Comparison of ENCODE assay signal across 1 cellular context in the genomic region with DNA sequence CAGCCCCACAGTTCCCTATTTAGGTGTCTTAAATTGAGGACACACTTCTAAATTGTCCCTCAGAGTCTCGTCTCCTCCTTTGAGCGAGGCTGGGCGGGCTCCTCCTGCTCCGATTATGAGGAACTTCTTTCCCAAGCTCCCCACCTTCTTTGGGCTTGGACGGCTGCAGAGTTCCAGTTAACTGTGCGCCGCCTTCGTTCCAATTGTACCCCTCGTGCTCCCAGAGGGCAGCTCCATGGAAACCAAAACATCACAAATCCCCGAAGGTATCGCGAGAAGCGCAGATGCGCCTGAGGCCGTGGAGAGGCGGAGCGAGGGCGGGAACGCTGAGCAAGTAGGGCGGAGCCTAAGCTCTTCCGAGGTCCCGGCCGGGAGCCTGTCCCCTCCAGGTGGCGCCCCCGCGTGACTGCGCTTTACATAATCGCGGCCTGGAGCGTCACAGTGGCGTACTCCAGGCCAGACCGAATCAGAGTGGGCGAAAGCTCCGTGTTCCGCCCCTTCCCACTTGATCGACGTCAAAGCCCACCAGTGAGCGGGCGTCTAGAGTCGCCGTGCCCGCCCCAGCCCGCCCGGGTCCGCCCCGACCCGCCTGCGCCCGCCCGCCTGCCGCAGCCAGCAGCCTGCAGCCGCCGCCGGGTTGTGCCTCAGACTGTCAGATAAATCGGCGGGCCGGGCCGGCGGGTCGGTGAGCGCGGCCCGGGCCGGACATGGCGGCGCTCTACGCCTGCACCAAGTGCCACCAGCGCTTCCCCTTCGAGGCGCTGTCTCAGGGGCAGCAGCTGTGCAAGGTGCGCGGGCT.
TF ChIP-seq lines count a peak whose summit lies in the region.

Gene FAM76A, plus strand, starts transcription at position 588 of the 799 bp plus-strand sequence. Its CDS starts 120 bp downstream, at position 708.

TF ChIP-seq in K562, 482 proteins besides CTCF, POLR2A, EP300 and RAD21 (continued from another document and continues in another):
- TF ChIP-seq, protein P1, sequence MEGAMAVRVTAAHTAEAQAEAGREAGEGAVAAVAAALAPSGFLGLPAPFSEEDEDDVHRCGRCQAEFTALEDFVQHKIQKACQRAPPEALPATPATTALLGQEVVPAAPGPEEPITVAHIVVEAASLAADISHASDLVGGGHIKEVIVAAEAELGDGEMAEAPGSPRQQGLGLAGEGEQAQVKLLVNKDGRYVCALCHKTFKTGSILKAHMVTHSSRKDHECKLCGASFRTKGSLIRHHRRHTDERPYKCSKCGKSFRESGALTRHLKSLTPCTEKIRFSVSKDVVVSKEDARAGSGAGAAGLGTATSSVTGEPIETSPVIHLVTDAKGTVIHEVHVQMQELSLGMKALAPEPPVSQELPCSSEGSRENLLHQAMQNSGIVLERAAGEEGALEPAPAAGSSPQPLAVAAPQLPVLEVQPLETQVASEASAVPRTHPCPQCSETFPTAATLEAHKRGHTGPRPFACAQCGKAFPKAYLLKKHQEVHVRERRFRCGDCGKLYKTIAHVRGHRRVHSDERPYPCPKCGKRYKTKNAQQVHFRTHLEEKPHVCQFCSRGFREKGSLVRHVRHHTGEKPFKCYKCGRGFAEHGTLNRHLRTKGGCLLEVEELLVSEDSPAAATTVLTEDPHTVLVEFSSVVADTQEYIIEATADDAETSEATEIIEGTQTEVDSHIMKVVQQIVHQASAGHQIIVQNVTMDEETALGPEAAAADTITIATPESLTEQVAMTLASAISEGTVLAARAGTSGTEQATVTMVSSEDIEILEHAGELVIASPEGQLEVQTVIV (CRISPR knock-in tag; IDR thresholded peaks at IDR 0.05; ENCODE audit: borderline replicate concordance): no peak
- TF ChIP-seq, protein P2, sequence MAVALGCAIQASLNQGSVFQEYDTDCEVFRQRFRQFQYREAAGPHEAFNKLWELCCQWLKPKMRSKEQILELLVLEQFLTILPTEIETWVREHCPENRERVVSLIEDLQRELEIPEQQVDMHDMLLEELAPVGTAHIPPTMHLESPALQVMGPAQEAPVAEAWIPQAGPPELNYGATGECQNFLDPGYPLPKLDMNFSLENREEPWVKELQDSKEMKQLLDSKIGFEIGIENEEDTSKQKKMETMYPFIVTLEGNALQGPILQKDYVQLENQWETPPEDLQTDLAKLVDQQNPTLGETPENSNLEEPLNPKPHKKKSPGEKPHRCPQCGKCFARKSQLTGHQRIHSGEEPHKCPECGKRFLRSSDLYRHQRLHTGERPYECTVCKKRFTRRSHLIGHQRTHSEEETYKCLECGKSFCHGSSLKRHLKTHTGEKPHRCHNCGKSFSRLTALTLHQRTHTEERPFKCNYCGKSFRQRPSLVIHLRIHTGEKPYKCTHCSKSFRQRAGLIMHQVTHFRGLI (CRISPR knock-in tag; IDR thresholded peaks at IDR 0.05): no peak
- TF ChIP-seq SIRT6 (IDR thresholded peaks at IDR 0.05; ENCODE audit: low read depth, low read length) (no peak), GABPB2 (CRISPR knock-in tag; conservative IDR thresholded peaks at IDR 0.05) (no peak), CBFB (CRISPR knock-in tag; IDR thresholded peaks at IDR 0.05) (no peak), ZKSCAN3 (CRISPR knock-in tag; IDR thresholded peaks at IDR 0.05) (no peak), HMBOX1 (IDR thresholded peaks at IDR 0.05) (peak; percentile 49; the same call in 1 of the 2 replicates), BHLHE40 (IDR thresholded peaks at IDR 0.05; ENCODE audit: low read length) (peak; percentile 87), ZNF143 (CRISPR knock-in tag; IDR thresholded peaks at IDR 0.05) (peak; percentile 46; the same call in 1 of the 2 replicates), TAF7 (tag; IDR thresholded peaks at IDR 0.05) (no peak), ZKSCAN1 (IDR thresholded peaks at IDR 0.05; ENCODE audit: low read depth, low read length) (no peak), ELF4 (CRISPR knock-in tag; IDR thresholded peaks at IDR 0.05) (no peak), HLTF (IDR thresholded peaks at IDR 0.05) (no peak), ZNF75A (CRISPR knock-in tag; IDR thresholded peaks at IDR 0.05) (no peak; the same call in 1 of the 2 replicates), SRSF7 (optimal IDR thresholded peaks at IDR 0.05; ENCODE audit: low read depth, low read length) (no peak), U2AF2 (optimal IDR thresholded peaks at IDR 0.05; ENCODE audit: low read depth, low read length) (no peak), ELK1 (CRISPR knock-in tag; IDR thresholded peaks at IDR 0.05) (no peak), HDAC3 (IDR thresholded peaks at IDR 0.05; ENCODE audit: borderline replicate concordance, partially characterized antibody) (no peak), POLR3A (IDR thresholded peaks at IDR 0.05; ENCODE audit: borderline replicate concordance, extremely low read depth, insufficient read depth, insufficient read length) (no peak), RNF2 (IDR thresholded peaks at IDR 0.05) (peak; percentile 95), RBM17 (IDR thresholded peaks at IDR 0.05; ENCODE audit: borderline replicate concordance, low read depth, low read length) (no peak), SFPQ (IDR thresholded peaks at IDR 0.05; ENCODE audit: low read depth, low read length) (no peak), SLC30A9 (CRISPR knock-in tag; IDR thresholded peaks at IDR 0.05) (no peak), TBL1XR1 (IDR thresholded peaks at IDR 0.05; ENCODE audit: low read length in 2 of 2) (peak in 1 of 2 experiments; percentile 95; a peak in 2 of 4 replicates), ATF3 (IDR thresholded peaks at IDR 0.05) (no peak), ATF3 (CRISPR knock-in tag; conservative IDR thresholded peaks at IDR 0.05) (peak; percentile 21; the same call in 1 of the 2 replicates), NCOA1 (IDR thresholded peaks at IDR 0.05; ENCODE audit: low read depth) (no peak), RB1 (IDR thresholded peaks at IDR 0.05; ENCODE audit: low read depth) (peak; percentile 90), HMG20A (CRISPR knock-in tag; conservative IDR thresholded peaks at IDR 0.05) (no peak), SMARCA4 (IDR thresholded peaks at IDR 0.05) (no peak), PRMT5 (CRISPR knock-in tag; IDR thresholded peaks at IDR 0.05) (no peak), PKNOX1 (IDR thresholded peaks at IDR 0.05) (peak; percentile 99), FOXM1 (IDR thresholded peaks at IDR 0.05; ENCODE audit: low read depth) (no peak), FOXM1 (CRISPR knock-in tag; IDR thresholded peaks at IDR 0.05; ENCODE audit: low read depth) (no peak), NCOA2 (IDR thresholded peaks at IDR 0.05; ENCODE audit: partially characterized antibody in 2 of 2) (no peak)
- TF ChIP-seq, protein P3, sequence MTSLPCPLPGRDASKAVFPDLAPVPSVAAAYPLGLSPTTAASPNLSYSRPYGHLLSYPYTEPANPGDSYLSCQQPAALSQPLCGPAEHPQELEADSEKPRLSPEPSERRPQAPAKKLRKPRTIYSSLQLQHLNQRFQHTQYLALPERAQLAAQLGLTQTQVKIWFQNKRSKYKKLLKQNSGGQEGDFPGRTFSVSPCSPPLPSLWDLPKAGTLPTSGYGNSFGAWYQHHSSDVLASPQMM (CRISPR knock-in tag; IDR thresholded peaks at IDR 0.05): no peak
- TF ChIP-seq, protein P4, sequence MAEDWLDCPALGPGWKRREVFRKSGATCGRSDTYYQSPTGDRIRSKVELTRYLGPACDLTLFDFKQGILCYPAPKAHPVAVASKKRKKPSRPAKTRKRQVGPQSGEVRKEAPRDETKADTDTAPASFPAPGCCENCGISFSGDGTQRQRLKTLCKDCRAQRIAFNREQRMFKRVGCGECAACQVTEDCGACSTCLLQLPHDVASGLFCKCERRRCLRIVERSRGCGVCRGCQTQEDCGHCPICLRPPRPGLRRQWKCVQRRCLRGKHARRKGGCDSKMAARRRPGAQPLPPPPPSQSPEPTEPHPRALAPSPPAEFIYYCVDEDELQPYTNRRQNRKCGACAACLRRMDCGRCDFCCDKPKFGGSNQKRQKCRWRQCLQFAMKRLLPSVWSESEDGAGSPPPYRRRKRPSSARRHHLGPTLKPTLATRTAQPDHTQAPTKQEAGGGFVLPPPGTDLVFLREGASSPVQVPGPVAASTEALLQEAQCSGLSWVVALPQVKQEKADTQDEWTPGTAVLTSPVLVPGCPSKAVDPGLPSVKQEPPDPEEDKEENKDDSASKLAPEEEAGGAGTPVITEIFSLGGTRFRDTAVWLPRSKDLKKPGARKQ (CRISPR knock-in tag; IDR thresholded peaks at IDR 0.05): no peak; the same call in 1 of the 2 replicates
- TF ChIP-seq, protein P5, sequence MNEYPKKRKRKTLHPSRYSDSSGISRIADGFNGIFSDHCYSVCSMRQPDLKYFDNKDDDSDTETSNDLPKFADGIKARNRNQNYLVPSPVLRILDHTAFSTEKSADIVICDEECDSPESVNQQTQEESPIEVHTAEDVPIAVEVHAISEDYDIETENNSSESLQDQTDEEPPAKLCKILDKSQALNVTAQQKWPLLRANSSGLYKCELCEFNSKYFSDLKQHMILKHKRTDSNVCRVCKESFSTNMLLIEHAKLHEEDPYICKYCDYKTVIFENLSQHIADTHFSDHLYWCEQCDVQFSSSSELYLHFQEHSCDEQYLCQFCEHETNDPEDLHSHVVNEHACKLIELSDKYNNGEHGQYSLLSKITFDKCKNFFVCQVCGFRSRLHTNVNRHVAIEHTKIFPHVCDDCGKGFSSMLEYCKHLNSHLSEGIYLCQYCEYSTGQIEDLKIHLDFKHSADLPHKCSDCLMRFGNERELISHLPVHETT (CRISPR knock-in tag; conservative IDR thresholded peaks at IDR 0.05 in 1 of 2, IDR thresholded peaks at IDR 0.05 in 1 of 2): peak in 1 of 2 experiments; percentile 95; a peak in 2 of 4 replicates
